In genomic region chr11:35419713-35420333, GRCh38 we compare ENCODE assay signal across 1 cellular context.
TF ChIP-seq lines count a peak whose summit lies in the region.

No MANE protein-coding gene starts in this region.

TF ChIP-seq in HepG2, 621 proteins besides CTCF, POLR2A, EP300 and RAD21 (continued from another document):
- TF ChIP-seq MLLT10 (CRISPR knock-in tag; IDR thresholded peaks at IDR 0.05), result no peak
- TF ChIP-seq ZNF121 (CRISPR knock-in tag; IDR thresholded peaks at IDR 0.05), result no peak
- peak; percentile 49; the same call in 1 of the 2 replicates for TF ChIP-seq ZNF800 (CRISPR knock-in tag; IDR thresholded peaks at IDR 0.05)
- no peak for TF ChIP-seq GABPA (IDR thresholded peaks at IDR 0.05; ENCODE audit: low read depth, low read length)
- TF ChIP-seq GABPA (CRISPR knock-in tag; IDR thresholded peaks at IDR 0.05; ENCODE audit: low read depth), result no peak
- TF ChIP-seq ZNF280B (CRISPR knock-in tag; IDR thresholded peaks at IDR 0.05; ENCODE audit: borderline replicate concordance), result no peak
